In genomic region chr6:250676-251075, GRCh38 we compare ENCODE assay signal across 2 cellular contexts.
TF ChIP-seq lines count a peak whose summit lies in the region.

No MANE protein-coding gene starts in this region.

TF ChIP-seq in GM12878, 131 proteins besides CTCF, POLR2A, EP300 and RAD21 (continues in another document):
- TF ChIP-seq PAX8 (IDR thresholded peaks at IDR 0.05) (no peak), CUX1 (IDR thresholded peaks at IDR 0.05; ENCODE audit: insufficient replicate concordance, low read depth, low read length) (no peak), POU2F2 (IDR thresholded peaks at IDR 0.05; ENCODE audit: borderline replicate concordance, low read depth, low read length) (no peak), RBBP5 (conservative IDR thresholded peaks at IDR 0.05) (no peak), POLR2AphosphoS2 (IDR thresholded peaks at IDR 0.05; ENCODE audit: low read depth, low read length) (no peak), IKZF2 (IDR thresholded peaks at IDR 0.05) (peak; percentile 62 to 73; a peak in 2 of 4 replicates), CEBPZ (IDR thresholded peaks at IDR 0.05; ENCODE audit: low read depth, low read length) (no peak), STAT1 (conservative IDR thresholded peaks at IDR 0.05) (no peak), IKZF1 (conservative IDR thresholded peaks at IDR 0.05) (no peak), EZH2 (IDR thresholded peaks at IDR 0.05; ENCODE audit: borderline replicate concordance, control insufficient read depth, low read depth, low read length) (no peak), TARDBP (IDR thresholded peaks at IDR 0.05; ENCODE audit: borderline replicate concordance) (no peak), FOXM1 (IDR thresholded peaks at IDR 0.05; ENCODE audit: low read depth, low read length) (peak; percentile 84; the same call in 1 of the 2 replicates), ZNF384 (IDR thresholded peaks at IDR 0.05; ENCODE audit: borderline replicate concordance, low read depth, low read length) (no peak)
- TF ChIP-seq, protein P1, sequence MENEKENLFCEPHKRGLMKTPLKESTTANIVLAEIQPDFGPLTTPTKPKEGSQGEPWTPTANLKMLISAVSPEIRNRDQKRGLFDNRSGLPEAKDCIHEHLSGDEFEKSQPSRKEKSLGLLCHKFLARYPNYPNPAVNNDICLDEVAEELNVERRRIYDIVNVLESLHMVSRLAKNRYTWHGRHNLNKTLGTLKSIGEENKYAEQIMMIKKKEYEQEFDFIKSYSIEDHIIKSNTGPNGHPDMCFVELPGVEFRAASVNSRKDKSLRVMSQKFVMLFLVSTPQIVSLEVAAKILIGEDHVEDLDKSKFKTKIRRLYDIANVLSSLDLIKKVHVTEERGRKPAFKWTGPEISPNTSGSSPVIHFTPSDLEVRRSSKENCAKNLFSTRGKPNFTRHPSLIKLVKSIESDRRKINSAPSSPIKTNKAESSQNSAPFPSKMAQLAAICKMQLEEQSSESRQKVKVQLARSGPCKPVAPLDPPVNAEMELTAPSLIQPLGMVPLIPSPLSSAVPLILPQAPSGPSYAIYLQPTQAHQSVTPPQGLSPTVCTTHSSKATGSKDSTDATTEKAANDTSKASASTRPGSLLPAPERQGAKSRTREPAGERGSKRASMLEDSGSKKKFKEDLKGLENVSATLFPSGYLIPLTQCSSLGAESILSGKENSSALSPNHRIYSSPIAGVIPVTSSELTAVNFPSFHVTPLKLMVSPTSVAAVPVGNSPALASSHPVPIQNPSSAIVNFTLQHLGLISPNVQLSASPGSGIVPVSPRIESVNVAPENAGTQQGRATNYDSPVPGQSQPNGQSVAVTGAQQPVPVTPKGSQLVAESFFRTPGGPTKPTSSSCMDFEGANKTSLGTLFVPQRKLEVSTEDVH (IDR thresholded peaks at IDR 0.05; ENCODE audit: low read depth, partially characterized antibody) = no peak
- TF ChIP-seq, protein P2, sequence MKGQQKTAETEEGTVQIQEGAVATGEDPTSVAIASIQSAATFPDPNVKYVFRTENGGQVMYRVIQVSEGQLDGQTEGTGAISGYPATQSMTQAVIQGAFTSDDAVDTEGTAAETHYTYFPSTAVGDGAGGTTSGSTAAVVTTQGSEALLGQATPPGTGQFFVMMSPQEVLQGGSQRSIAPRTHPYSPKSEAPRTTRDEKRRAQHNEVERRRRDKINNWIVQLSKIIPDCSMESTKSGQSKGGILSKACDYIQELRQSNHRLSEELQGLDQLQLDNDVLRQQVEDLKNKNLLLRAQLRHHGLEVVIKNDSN (IDR thresholded peaks at IDR 0.05; ENCODE audit: borderline replicate concordance, extremely low read length, insufficient read depth, low read depth, low read length) = no peak

TF ChIP-seq in SK-N-SH treated with all-trans-retinoic acid at 6 μM for 48 hours, 23 proteins besides CTCF, POLR2A, EP300 and RAD21:
- no peak for TF ChIP-seq ZFP30 (CRISPR knock-in tag; IDR thresholded peaks at IDR 0.05)
- TF ChIP-seq SNAI2 (CRISPR knock-in tag; IDR thresholded peaks at IDR 0.05) = no peak
- TF ChIP-seq, protein P3, sequence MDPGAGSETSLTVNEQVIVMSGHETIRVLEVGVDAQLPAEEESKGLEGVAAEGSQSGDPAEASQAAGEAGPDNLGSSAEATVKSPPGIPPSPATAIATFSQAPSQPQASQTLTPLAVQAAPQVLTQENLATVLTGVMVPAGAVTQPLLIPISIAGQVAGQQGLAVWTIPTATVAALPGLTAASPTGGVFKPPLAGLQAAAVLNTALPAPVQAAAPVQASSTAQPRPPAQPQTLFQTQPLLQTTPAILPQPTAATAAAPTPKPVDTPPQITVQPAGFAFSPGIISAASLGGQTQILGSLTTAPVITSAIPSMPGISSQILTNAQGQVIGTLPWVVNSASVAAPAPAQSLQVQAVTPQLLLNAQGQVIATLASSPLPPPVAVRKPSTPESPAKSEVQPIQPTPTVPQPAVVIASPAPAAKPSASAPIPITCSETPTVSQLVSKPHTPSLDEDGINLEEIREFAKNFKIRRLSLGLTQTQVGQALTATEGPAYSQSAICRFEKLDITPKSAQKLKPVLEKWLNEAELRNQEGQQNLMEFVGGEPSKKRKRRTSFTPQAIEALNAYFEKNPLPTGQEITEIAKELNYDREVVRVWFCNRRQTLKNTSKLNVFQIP (CRISPR knock-in tag; IDR thresholded peaks at IDR 0.05; ENCODE audit: borderline replicate concordance, low read depth) = no peak
- no peak for TF ChIP-seq ZFP3 (CRISPR knock-in tag; IDR thresholded peaks at IDR 0.05)
- TF ChIP-seq ZNF70 (CRISPR knock-in tag; IDR thresholded peaks at IDR 0.05) = no peak
- TF ChIP-seq BACH2 (CRISPR knock-in tag; IDR thresholded peaks at IDR 0.05; ENCODE audit: borderline replicate concordance) = no peak
- TF ChIP-seq CSRNP3 (CRISPR knock-in tag; IDR thresholded peaks at IDR 0.05) = no peak
- TF ChIP-seq TCF4 (CRISPR knock-in tag; IDR thresholded peaks at IDR 0.05; ENCODE audit: borderline replicate concordance) = no peak
- no peak for TF ChIP-seq RARB (CRISPR knock-in tag; IDR thresholded peaks at IDR 0.05)
- TF ChIP-seq, protein P4, sequence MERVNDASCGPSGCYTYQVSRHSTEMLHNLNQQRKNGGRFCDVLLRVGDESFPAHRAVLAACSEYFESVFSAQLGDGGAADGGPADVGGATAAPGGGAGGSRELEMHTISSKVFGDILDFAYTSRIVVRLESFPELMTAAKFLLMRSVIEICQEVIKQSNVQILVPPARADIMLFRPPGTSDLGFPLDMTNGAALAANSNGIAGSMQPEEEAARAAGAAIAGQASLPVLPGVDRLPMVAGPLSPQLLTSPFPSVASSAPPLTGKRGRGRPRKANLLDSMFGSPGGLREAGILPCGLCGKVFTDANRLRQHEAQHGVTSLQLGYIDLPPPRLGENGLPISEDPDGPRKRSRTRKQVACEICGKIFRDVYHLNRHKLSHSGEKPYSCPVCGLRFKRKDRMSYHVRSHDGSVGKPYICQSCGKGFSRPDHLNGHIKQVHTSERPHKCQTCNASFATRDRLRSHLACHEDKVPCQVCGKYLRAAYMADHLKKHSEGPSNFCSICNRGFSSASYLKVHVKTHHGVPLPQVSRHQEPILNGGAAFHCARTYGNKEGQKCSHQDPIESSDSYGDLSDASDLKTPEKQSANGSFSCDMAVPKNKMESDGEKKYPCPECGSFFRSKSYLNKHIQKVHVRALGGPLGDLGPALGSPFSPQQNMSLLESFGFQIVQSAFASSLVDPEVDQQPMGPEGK (CRISPR knock-in tag; IDR thresholded peaks at IDR 0.05; ENCODE audit: borderline replicate concordance) = no peak
- TF ChIP-seq ZC3H10 (CRISPR knock-in tag; IDR thresholded peaks at IDR 0.05) = no peak
- TF ChIP-seq ZNF8 (CRISPR knock-in tag; IDR thresholded peaks at IDR 0.05) = no peak
- no peak for TF ChIP-seq GLIS3 (CRISPR knock-in tag; IDR thresholded peaks at IDR 0.05)
- TF ChIP-seq ISL1 (CRISPR knock-in tag; IDR thresholded peaks at IDR 0.05) = no peak
- no peak for TF ChIP-seq CSDC2 (CRISPR knock-in tag; IDR thresholded peaks at IDR 0.05)
- TF ChIP-seq ESRRG (CRISPR knock-in tag; IDR thresholded peaks at IDR 0.05) = no peak
